ENCODE assay signal across 19 cellular contexts in the genomic region with DNA sequence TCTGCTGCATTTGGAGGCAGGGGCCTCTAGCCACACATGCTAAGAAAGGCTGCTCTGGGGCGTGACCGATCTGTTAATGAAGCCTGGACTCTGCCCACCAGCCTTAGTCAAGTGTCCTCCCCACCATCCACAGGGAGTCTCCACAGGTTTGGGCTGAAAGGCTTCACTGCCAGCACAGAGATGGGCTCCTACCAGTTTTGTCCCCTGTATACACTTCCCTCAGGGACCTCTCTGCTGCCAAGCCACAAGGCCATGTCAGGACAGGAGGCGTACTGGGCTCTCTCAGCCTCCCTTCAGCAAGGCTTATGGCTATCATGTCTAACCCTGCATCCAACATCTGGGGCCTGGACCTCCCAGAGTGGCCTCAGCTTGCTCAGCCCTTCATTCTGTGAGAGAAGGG.
"Had no signal": no experiment of that assay in that cellular context is flagged by ENCODE, and none has a peak within 500 bp of the region (broad histone marks: within the 10 kb centered on the region; RNA-seq: fewer than 3 reads in every experiment).

No MANE protein-coding gene starts in this region.

- H3K36me3 ChIP-seq: neural progenitor cell, ovary, thoracic aorta, WERI-Rb-1 had no signal

- H3K27me3 Mint-ChIP-seq: activated naive CD8-positive, alpha-beta T cell treated with anti-CD3 and anti-CD28 coated beads for 36 hours; effector memory CD8-positive, alpha-beta T cell; naive B cell; stimulated activated memory B cell treated with anti-CD40 and anti-IgM and Interleukin-4, amounts not matched to agents 10 μg/mL and 1 μg/mL and 100 μg/mL, for 72 hours had no signal

- H3K9ac ChIP-seq: neural progenitor cell had no signal

- H3K4me3 ChIP-seq: mucosa of descending colon, neural progenitor cell, ovary, smooth muscle cell, thoracic aorta had no signal

- H3K27ac Mint-ChIP-seq: activated naive CD8-positive, alpha-beta T cell treated with anti-CD3 and anti-CD28 coated beads for 36 hours; activated T-helper 1 cell treated with anti-CD3 and anti-CD28 coated beads, Interleukin-12 subunit alpha, Interleukin-12 subunit beta, Interleukin-2, Interleukin-4 antibody, amounts not matched to agents 30 ng/mL and 10 ng/mL and 1 ng/mL, durations not matched to agents 14 hours and 24 hours and 36 hours; effector memory CD8-positive, alpha-beta T cell; naive B cell; neural progenitor cell; stimulated activated memory B cell treated with anti-CD40 and anti-IgM and Interleukin-4, amounts not matched to agents 10 μg/mL and 1 μg/mL and 100 μg/mL, for 72 hours had no signal

- H3K9me3 ChIP-seq: mucosa of descending colon, ovary, thoracic aorta had no signal

- H3K36me3 Mint-ChIP-seq: activated naive CD8-positive, alpha-beta T cell treated with anti-CD3 and anti-CD28 coated beads for 36 hours; naive B cell; neural progenitor cell; stimulated activated memory B cell treated with anti-CD40 and anti-IgM and Interleukin-4, amounts not matched to agents 10 μg/mL and 1 μg/mL and 100 μg/mL, for 72 hours had no signal

- H3K27ac ChIP-seq: neural progenitor cell, ovary, thoracic aorta, WERI-Rb-1 had no signal

- H3K9me3 Mint-ChIP-seq: activated naive CD8-positive, alpha-beta T cell treated with anti-CD3 and anti-CD28 coated beads for 36 hours; activated T-helper 1 cell treated with anti-CD3 and anti-CD28 coated beads, Interleukin-12 subunit alpha, Interleukin-12 subunit beta, Interleukin-2, Interleukin-4 antibody, amounts not matched to agents 30 ng/mL and 10 ng/mL and 1 ng/mL, durations not matched to agents 14 hours and 24 hours and 36 hours; effector memory CD8-positive, alpha-beta T cell; naive B cell; neural progenitor cell; stimulated activated memory B cell treated with anti-CD40 and anti-IgM and Interleukin-4, amounts not matched to agents 10 μg/mL and 1 μg/mL and 100 μg/mL, for 72 hours had no signal

- H3K4me1 Mint-ChIP-seq: activated naive CD8-positive, alpha-beta T cell treated with anti-CD3 and anti-CD28 coated beads for 36 hours; stimulated activated memory B cell treated with anti-CD40 and anti-IgM and Interleukin-4, amounts not matched to agents 10 μg/mL and 1 μg/mL and 100 μg/mL, for 72 hours had no signal

- DNase-seq: activated CD4-positive, alpha-beta T cell treated with anti-CD3 and anti-CD28 coated beads, Interleukin-2, amount 50 U/mL, for 48 hours; activated naive CD8-positive, alpha-beta T cell treated with anti-CD3 and anti-CD28 coated beads for 36 hours; activated T-cell treated with anti-CD3 and anti-CD28 coated beads for 4 hours; amniotic stem cell; dermis blood vessel endothelial cell; effector memory CD8-positive, alpha-beta T cell; mucosa of descending colon; naive B cell; stimulated activated CD4-positive, alpha-beta T cell treated with anti-CD3 and anti-CD28 coated beads, Interleukin-4, amount 100 ng/mL, for 4 hours; T-helper 2 cell; WERI-Rb-1 had no signal

- ATAC-seq: effector memory CD8-positive, alpha-beta T cell; left lobe of liver; mucosa of descending colon; sciatic nerve; stimulated activated memory B cell treated with anti-CD40 and anti-IgM and Interleukin-4, amounts not matched to agents 10 μg/mL and 1 μg/mL and 100 μg/mL, for 72 hours had no signal

- H3K27me3 ChIP-seq: neural progenitor cell, ovary had no signal

- H3K4me3 Mint-ChIP-seq: activated naive CD8-positive, alpha-beta T cell treated with anti-CD3 and anti-CD28 coated beads for 36 hours; activated T-helper 1 cell treated with anti-CD3 and anti-CD28 coated beads, Interleukin-12 subunit alpha, Interleukin-12 subunit beta, Interleukin-2, Interleukin-4 antibody, amounts not matched to agents 30 ng/mL and 10 ng/mL and 1 ng/mL, durations not matched to agents 14 hours and 24 hours and 36 hours; effector memory CD8-positive, alpha-beta T cell; naive B cell; neural progenitor cell; stimulated activated memory B cell treated with anti-CD40 and anti-IgM and Interleukin-4, amounts not matched to agents 10 μg/mL and 1 μg/mL and 100 μg/mL, for 72 hours had no signal
